Comparison of ENCODE assay signal across 13 cellular contexts in the genomic region with DNA sequence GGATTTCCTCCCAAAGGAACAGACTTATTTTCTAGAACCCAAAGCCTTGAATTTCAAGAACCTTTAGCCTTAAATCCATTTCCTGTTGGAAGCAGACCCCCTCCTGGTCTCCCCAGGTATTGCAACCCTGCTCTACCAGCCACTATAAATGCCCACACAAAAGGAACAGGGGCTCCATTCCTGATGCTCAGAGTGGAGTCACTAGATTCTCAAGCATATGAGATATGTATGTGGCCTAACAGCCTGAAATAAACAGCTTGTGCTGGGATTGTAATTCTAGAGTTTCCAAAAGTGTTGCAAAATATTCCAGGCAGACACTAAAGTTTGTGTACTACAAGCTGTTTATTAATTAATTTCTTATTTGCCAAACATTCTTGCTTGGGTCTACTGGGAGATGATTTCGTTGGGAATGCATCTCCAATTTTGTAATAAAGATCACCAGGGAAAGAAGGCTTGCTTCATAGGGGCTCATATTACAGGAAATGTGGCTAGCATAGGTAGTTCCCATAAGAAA. TPM values are rescaled to one million over a fixed set of nuclear protein-coding genes. Genes with fewer than 3 reads are reported as not detected.
DNase-seq lines count a peak whose midpoint lies in the region; FAIRE-seq and TF ChIP-seq lines count a peak whose summit lies in the region.
"Had no signal": no experiment of that assay in that cellular context is flagged by ENCODE, and none has a peak within 500 bp of the region (broad histone marks: within the 10 kb centered on the region; RNA-seq: fewer than 3 reads in every experiment).

No MANE protein-coding gene starts in this region.

- TF ChIP-seq POLR2A in GM12891 (IDR thresholded peaks at IDR 0.05; ENCODE audit: low read depth, low read length), result no peak

- FAIRE-seq in HTR-8/SVneo (lab: Jason Lieb, UNC) (no peak), GM12891 (lab: Jason Lieb, UNC) (no peak)

- POLR2A ChIA-PET in AG04450 (lab: Yijun Ruan, JAX), result interaction anchor here (0.6 to 2.5 kb wide), 9 partner anchors 9 to 835 kb away, joined by 3 to 33 read pairs (median 4); no protein-coding TSS in a partner anchor

- H3K4me3 ChIP-seq in AG04450 (ENCODE audit: low read depth, low read length), result no peak overlapping the region
- H3K4me3 ChIP-seq: SK-N-MC had no signal

- H3K27me3 Mint-ChIP-seq in endothelial cell (ENCODE audit: unreplicated experiment), result peaks cover 13% of the 10 kb centered on the region

- H3K9me3 ChIP-seq in AG04450 (ENCODE audit: control insufficient read depth, insufficient read depth, low read length), result peaks cover 10% of the 10 kb centered on the region

- CTCF ChIA-PET in AG04450 (lab: Charles Lee), result interaction anchor here (0.9 to 3.0 kb wide), 4 partner anchors 10 to 103 kb away, joined by 3 to 23 read pairs (median 4); no protein-coding TSS in a partner anchor

- peaks cover 25% of the 10 kb centered on the region for H3K4me1 Mint-ChIP-seq in endothelial cell (ENCODE audit: unreplicated experiment)
- H3K4me1 Mint-ChIP-seq: naive thymus-derived CD8-positive, alpha-beta T cell had no signal

- TF ChIP-seq CTCF in AG04450 (IDR thresholded peaks at IDR 0.05; ENCODE audit: low read depth, low read length) (peak; percentile 61), endothelial cell (IDR thresholded peaks at IDR 0.05; ENCODE audit: unreplicated experiment) (peak; percentile 49)

- peak overlapping the region; percentile 93 for H3K27ac ChIP-seq in AG04450 (ENCODE audit: low read depth, low read length)
- H3K27ac ChIP-seq: SK-N-MC had no signal

- no peak overlapping the region for H3K27ac Mint-ChIP-seq in endothelial cell (ENCODE audit: unreplicated experiment)

- no peaks in the 10 kb centered on the region for H3K9me3 Mint-ChIP-seq in endothelial cell (ENCODE audit: unreplicated experiment)

- H3K27me3 ChIP-seq in AG04450 (ENCODE audit: control insufficient read depth, insufficient read depth, low read length), result no peaks in the 10 kb centered on the region

- DNase-seq in AG04450 (ENCODE audit: low read depth, low spot score), result peak; percentile 78
- DNase-seq in HTR-8/SVneo (ENCODE audit: insufficient read length, low spot score), result peak; percentile 74
- no peak for DNase-seq in endothelial cell (ENCODE audit: low spot score)
- DNase-seq in myocyte (ENCODE audit: low read depth), result peak; percentile 40
- DNase-seq in NCI-H510A treated with DMSO at 0.1 percent for 48 hours (lab: John Stamatoyannopoulos, UW), result no peak
- DNase-seq in SKM-1 treated with dmso at 0.1 percent for 144 hours (lab: John Stamatoyannopoulos, UW; ENCODE audit: unreplicated experiment), result no peak
- DNase-seq in GM19240 (ENCODE audit: insufficient read length, low spot score), result no peak
- no peak for DNase-seq in GM12891 (ENCODE audit: insufficient read length, low spot score)
- DNase-seq: activated T-cell treated with anti-CD3 and anti-CD28 coated beads for 4 hours; effector CD8-positive, alpha-beta T cell; naive thymus-derived CD8-positive, alpha-beta T cell; NCI-H187 had no signal

- H3K4me3 Mint-ChIP-seq in endothelial cell (ENCODE audit: unreplicated experiment), result no peak overlapping the region

- peaks cover 4% of the 10 kb centered on the region for H3K36me3 Mint-ChIP-seq in endothelial cell (ENCODE audit: low read depth, unreplicated experiment)

TF ChIP-seq in GM12891, 5 proteins besides CTCF, POLR2A, EP300 and RAD21:
- no peak for TF ChIP-seq POLR2AphosphoS5 (IDR thresholded peaks at IDR 0.05; ENCODE audit: low read depth, low read length)

RNA-seq across cellular contexts. Expression of a gene that starts 44.8 kb away (rescaled TPM):
- 11.5 and 15.2 TPM in 2 replicates for polyA plus RNA-seq in AG04450 (2011; rRNA removed)
- polyA minus RNA-seq in AG04450 (2011; rRNA and poly(A)+ RNA removed), result 10.5 and 15.1 TPM in 2 replicates
- total RNA-seq in endothelial cell (ENCODE audit: unreplicated experiment) (11.2 TPM), myocyte (0.16 and 0.47 TPM in 2 replicates)
- 0.43 TPM for polyA plus RNA-seq in myocyte (2012)
- polyA plus RNA-seq in GM12891 (2012; ENCODE audit: low read depth, missing spikeins), result 0.14 TPM
- total RNA-seq: naive thymus-derived CD8-positive, alpha-beta T cell had no signal

Comparison
In these comparisons a context has a peak if more than half of its experiments do, and no peak if none do; other contexts are left out.
1. DNase-seq: peak in AG04450 (single experiment), HTR-8/SVneo (single experiment) and myocyte (single experiment); none in endothelial cell (single experiment), NCI-H510A treated with DMSO at 0.1 percent for 48 hours (single experiment), SKM-1 treated with dmso at 0.1 percent for 144 hours (single experiment), GM19240 (single experiment) and GM12891 (single experiment).